In genomic region chr19:14582894-14583340, GRCh38 we compare ENCODE assay signal across 17 cellular contexts. TPM values are rescaled to one million over a fixed set of nuclear protein-coding genes. Genes with fewer than 3 reads are reported as not detected.
DNase-seq lines count a peak whose midpoint lies in the region; ATAC-seq and TF ChIP-seq lines count a peak whose summit lies in the region.
"Had no signal": no experiment of that assay in that cellular context is flagged by ENCODE, and none has a peak within 500 bp of the region (broad histone marks: within the 10 kb centered on the region; RNA-seq: fewer than 3 reads in every experiment).

Gene CLEC17A (plus strand): TSS chr19:14583084. CDS start chr19:14583161, 77 bp downstream.

- H3K4me3 Mint-ChIP-seq in activated CD4-positive, alpha-beta T cell treated with anti-CD3 and anti-CD28 coated beads, Interleukin-2, amount 10 ng/mL, durations not matched to agents 7 days and 5 days: no peak within 1 kb of the TSS
- H3K4me3 Mint-ChIP-seq: nephron progenitor cell had no signal

- 18 to 39% (median 29%) methylated on average over 4 to 6 of the region's 6 CpGs for WGBS in spleen, 5 donors

- CTCF ChIA-PET in OCI-LY7 (lab: Charles Lee; ENCODE audit: unreplicated experiment): no interaction called here
- CTCF ChIA-PET in activated CD4-positive, alpha-beta T cell treated with anti-CD3 and anti-CD28 coated beads, Interleukin-2, amount 10 ng/mL, durations not matched to agents 7 days and 5 days (lab: Charles Lee): no interaction called here

- H3K27me3 ChIP-seq in spleen (replicated peaks in 1 of 7): no peaks in the 10 kb centered on the region
- H3K27me3 ChIP-seq: ascending aorta, gastrocnemius medialis, thyroid gland had no signal

- ATAC-seq in GM21515 (IDR thresholded peaks at IDR 0.05; ENCODE audit: unreplicated experiment) (peak; percentile 38), GM21786 (IDR thresholded peaks at IDR 0.05; ENCODE audit: unreplicated experiment) (no peak)
- ATAC-seq: gastrocnemius medialis, HCT116, Panc1 had no signal

- H2AFZ ChIP-seq in OCI-LY7 (ENCODE audit: low read length): no peak within 1 kb of the TSS

- POLR2A ChIA-PET in OCI-LY7 (lab: Charles Lee): no interaction called here
- POLR2A ChIA-PET in activated CD4-positive, alpha-beta T cell treated with anti-CD3 and anti-CD28 coated beads, Interleukin-2, amount 10 ng/mL, durations not matched to agents 7 days and 5 days (lab: Charles Lee): no interaction called here

- no peaks in the 10 kb centered on the region for H3K9me3 Mint-ChIP-seq in activated CD4-positive, alpha-beta T cell treated with anti-CD3 and anti-CD28 coated beads, Interleukin-2, amount 10 ng/mL, durations not matched to agents 7 days and 5 days

- intact Hi-C loops in OCI-LY7 (cut with micrococcal nuclease; ENCODE audit: unreplicated experiment): loop anchor here (1.0 kb wide), 1 partner anchor 21 kb away; no protein-coding TSS in a partner anchor
- intact Hi-C loops in spleen (cut with DNase I; ENCODE audit: low total_unique reads): no loop called here

- H3K4me1 Mint-ChIP-seq in activated CD4-positive, alpha-beta T cell treated with anti-CD3 and anti-CD28 coated beads, Interleukin-2, amount 10 ng/mL, durations not matched to agents 7 days and 5 days: peaks cover 3% of the 10 kb centered on the region
- H3K4me1 Mint-ChIP-seq: nephron progenitor cell had no signal

- H3K4me1 ChIP-seq in OCI-LY7 (ENCODE audit: insufficient read depth, low read length, poor library complexity, severe bottlenecking) (peaks cover 67% of the 10 kb centered on the region), spleen (peaks cover 0 to 50% (median 6%) of the 10 kb centered on the region in 6 donors)
- H3K4me1 ChIP-seq: ascending aorta, gastrocnemius medialis, thyroid gland had no signal

- no TSS peak for BruUV-seq in OCI-LY7 (replicated peaks; lab: Mats Ljungman, UMichigan)

- H3K27ac ChIP-seq in OCI-LY7 (ENCODE audit: low read depth, low read length, poor library complexity, severe bottlenecking) (peak within 1 kb of the TSS; percentile 68), spleen (peak within 1 kb of the TSS in 4 of 8 donors; percentile 52 to 79 (median 65))
- H3K27ac ChIP-seq: 22Rv1, ascending aorta, gastrocnemius medialis, thyroid gland had no signal

- DNase-seq in NCI-H526 (lab: John Stamatoyannopoulos, UW) (peak; percentile 35 to 69), NCI-H526 treated with DMSO at 0.1 percent for 48 hours (lab: John Stamatoyannopoulos, UW) (no peak), OCI-LY7 (ENCODE audit: low spot score) (peak; percentile 96), spleen (peak; percentile 90), Kasumi-1 (lab: John Stamatoyannopoulos, UW) (no peak)
- DNase-seq in activated CD4-positive, alpha-beta T cell treated with anti-CD3 and anti-CD28 coated beads, Interleukin-2, amount 10 ng/mL, durations not matched to agents 7 days and 5 days: no peak
- DNase-seq: effector CD4-positive, alpha-beta T cell; gastrocnemius medialis; nephron progenitor cell; thyroid gland had no signal

- H3K36me3 Mint-ChIP-seq in activated CD4-positive, alpha-beta T cell treated with anti-CD3 and anti-CD28 coated beads, Interleukin-2, amount 10 ng/mL, durations not matched to agents 7 days and 5 days (ENCODE audit: low read depth): no peaks in the 10 kb centered on the region

- peak within 1 kb of the TSS; percentile 66 for H3K4me2 ChIP-seq in OCI-LY7 (ENCODE audit: low read length)

- no peaks in the 10 kb centered on the region for H4K20me1 ChIP-seq in OCI-LY7 (ENCODE audit: insufficient read depth, low read length)

- TF ChIP-seq CTCF in OCI-LY7 (conservative IDR thresholded peaks at IDR 0.05; ENCODE audit: low read length) (no peak), spleen (IDR thresholded peaks at IDR 0.05 in 8 of 11, conservative IDR thresholded peaks at IDR 0.05 in 3 of 11) (no peak)

- peaks cover 44% of the 10 kb centered on the region for H3K79me2 ChIP-seq in OCI-LY7 (ENCODE audit: insufficient read depth, low read depth, low read length)

- H3K36me3 ChIP-seq in OCI-LY7 (ENCODE audit: insufficient read depth, low read length) (peaks cover 10% of the 10 kb centered on the region), spleen (peaks cover 0 to under 1% (median 0%) of the 10 kb centered on the region in 6 donors)
- H3K36me3 ChIP-seq: ascending aorta, gastrocnemius medialis, thyroid gland had no signal

- H3K4me3 ChIP-seq in OCI-LY7 (ENCODE audit: low read depth, low read length, poor library complexity, severe bottlenecking): peak within 1 kb of the TSS; percentile 74
- peak within 1 kb of the TSS; percentile 21 to 70 (median 42) for H3K4me3 ChIP-seq in spleen
- H3K4me3 ChIP-seq: ascending aorta, gastrocnemius medialis, thyroid gland had no signal

- H3K27me3 Mint-ChIP-seq in activated CD4-positive, alpha-beta T cell treated with anti-CD3 and anti-CD28 coated beads, Interleukin-2, amount 10 ng/mL, durations not matched to agents 7 days and 5 days: no peaks in the 10 kb centered on the region

- H3K9me2 ChIP-seq in OCI-LY7 (ENCODE audit: insufficient read depth, low read length): no peaks in the 10 kb centered on the region

- no peak within 1 kb of the TSS for H3K27ac Mint-ChIP-seq in activated CD4-positive, alpha-beta T cell treated with anti-CD3 and anti-CD28 coated beads, Interleukin-2, amount 10 ng/mL, durations not matched to agents 7 days and 5 days
- H3K27ac Mint-ChIP-seq: nephron progenitor cell had no signal

- H3K9me3 ChIP-seq in OCI-LY7 (ENCODE audit: low read length) (no peaks in the 10 kb centered on the region), spleen (no peaks in the 10 kb centered on the region)
- H3K9me3 ChIP-seq: ascending aorta, gastrocnemius medialis, thyroid gland had no signal

- peak in 2 of 3 donors; percentile 28 to 36 for TF ChIP-seq POLR2A in spleen (IDR thresholded peaks at IDR 0.05)

RNA-seq across cellular contexts. Expression of gene CLEC17A, which starts in this region (rescaled TPM):
- total RNA-seq in OCI-LY7 (2014; rRNA removed; shearing (Covaris generic)): 45.7 and 51.1 TPM in 2 replicates
- total RNA-seq in OCI-LY7 (2022): 22.5 and 27.4 TPM in 2 replicates
- 10 to 100 TPM; 17.9 to 40.1 (median 23.6) TPM for total RNA-seq in spleen
- polyA plus RNA-seq in spleen: 10 to 100 TPM; 20.1 to 47.6 (median 23.3) TPM
- not detected for total RNA-seq in activated CD4-positive, alpha-beta T cell treated with anti-CD3 and anti-CD28 coated beads, Interleukin-2, amount 10 ng/mL, durations not matched to agents 7 days and 5 days
- total RNA-seq: ascending aorta, gastrocnemius medialis, LHCN-M2, thyroid gland had no signal

Comparison
In these comparisons a context has a peak if more than half of its experiments do, and no peak if none do; other contexts are left out.
1. RNA of gene CLEC17A (total RNA-seq): 22.5 to 51.1 TPM in OCI-LY7 and 17.9 to 40.1 TPM in spleen; not detected in activated CD4-positive, alpha-beta T cell treated with anti-CD3 and anti-CD28 coated beads, Interleukin-2, amount 10 ng/mL, durations not matched to agents 7 days and 5 days; every median in the first group is over 10 times any median in the second.
2. DNase-seq: peak in NCI-H526 (2 of 2), OCI-LY7 (single experiment) and spleen (single experiment); none in NCI-H526 treated with DMSO at 0.1 percent for 48 hours (single experiment), Kasumi-1 (0 of 2) and activated CD4-positive, alpha-beta T cell treated with anti-CD3 and anti-CD28 coated beads, Interleukin-2, amount 10 ng/mL, durations not matched to agents 7 days and 5 days (single experiment).